In the genomic region with DNA sequence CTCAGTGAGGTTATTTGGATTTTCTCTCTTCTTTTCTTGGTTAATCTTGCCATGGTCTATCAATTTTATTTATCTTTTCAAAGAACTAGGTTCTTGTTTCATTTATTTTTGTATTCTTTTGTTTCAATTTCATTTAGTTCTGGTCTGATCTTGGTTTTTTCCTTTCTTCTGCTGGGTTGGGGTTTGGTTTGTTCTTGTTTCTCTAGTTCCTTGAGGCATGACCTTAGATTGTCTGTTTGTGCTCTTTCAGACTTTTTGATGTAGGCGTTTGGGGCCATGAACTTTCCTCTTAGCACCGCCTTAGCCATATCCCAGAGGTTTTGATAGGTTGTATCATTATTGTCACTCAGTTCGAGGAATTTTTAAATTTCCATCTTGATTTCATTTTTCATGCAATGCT, we compare ENCODE assay signal across 3 cellular contexts. TPM values are rescaled to one million over a fixed set of nuclear protein-coding genes. Genes with fewer than 3 reads are reported as not detected.
"Had no signal": no experiment of that assay in that cellular context is flagged by ENCODE, and none has a peak within 500 bp of the region (broad histone marks: within the 10 kb centered on the region; RNA-seq: fewer than 3 reads in every experiment).

No MANE protein-coding gene starts in this region.

RNA-seq across cellular contexts. Expression of a gene that starts 21.0 kb away (rescaled TPM):
- total RNA-seq: occipital lobe, sigmoid colon had no signal
- polyA plus RNA-seq: SK-N-SH had no signal
